ENCODE assay signal across 1 cellular context in genomic region chr11:125570952-125571351, GRCh38.
TF ChIP-seq lines count a peak whose summit lies in the region.

No MANE protein-coding gene starts in this region.

TF ChIP-seq in IMR-90, 13 proteins besides CTCF, POLR2A, EP300 and RAD21:
- TF ChIP-seq, protein P1, sequence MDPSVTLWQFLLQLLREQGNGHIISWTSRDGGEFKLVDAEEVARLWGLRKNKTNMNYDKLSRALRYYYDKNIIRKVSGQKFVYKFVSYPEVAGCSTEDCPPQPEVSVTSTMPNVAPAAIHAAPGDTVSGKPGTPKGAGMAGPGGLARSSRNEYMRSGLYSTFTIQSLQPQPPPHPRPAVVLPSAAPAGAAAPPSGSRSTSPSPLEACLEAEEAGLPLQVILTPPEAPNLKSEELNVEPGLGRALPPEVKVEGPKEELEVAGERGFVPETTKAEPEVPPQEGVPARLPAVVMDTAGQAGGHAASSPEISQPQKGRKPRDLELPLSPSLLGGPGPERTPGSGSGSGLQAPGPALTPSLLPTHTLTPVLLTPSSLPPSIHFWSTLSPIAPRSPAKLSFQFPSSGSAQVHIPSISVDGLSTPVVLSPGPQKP (IDR thresholded peaks at IDR 0.05; ENCODE audit: borderline replicate concordance, low read depth, low read length) = no peak
- TF ChIP-seq MXI1 (IDR thresholded peaks at IDR 0.05; ENCODE audit: borderline replicate concordance, low read depth, low read length) (no peak), CEBPB (IDR thresholded peaks at IDR 0.05; ENCODE audit: low read depth, low read length) (no peak), MAFK (IDR thresholded peaks at IDR 0.05; ENCODE audit: low read depth, low read length) (no peak), MAZ (IDR thresholded peaks at IDR 0.05; ENCODE audit: borderline replicate concordance, low read depth, low read length) (no peak), USF2 (IDR thresholded peaks at IDR 0.05; ENCODE audit: low read depth, low read length) (no peak), BHLHE40 (IDR thresholded peaks at IDR 0.05; ENCODE audit: low read depth, low read length) (no peak), RFX5 (IDR thresholded peaks at IDR 0.05; ENCODE audit: low read depth, low read length) (no peak), SMC3 (IDR thresholded peaks at IDR 0.05; ENCODE audit: low read depth, low read length) (no peak)
TF ChIP-seq in IMR-90: peak in this region for 0.
